8 cellular contexts compared by ENCODE assay signal in genomic region chr6:132813173-132813856, GRCh38. TPM values are rescaled to one million over a fixed set of nuclear protein-coding genes. Genes with fewer than 3 reads are reported as not detected.
DNase-seq lines count a peak whose midpoint lies in the region; ATAC-seq lines count a peak whose summit lies in the region.

No MANE protein-coding gene starts in this region.

- H3K27ac Mint-ChIP-seq in T-helper 2 cell treated with Interferon-gamma antibody and Interleukin-4, amounts not matched to agents 5 μg/mL and 100 μg/mL, for 36 hours = peak overlapping the region; percentile 98
- H3K27ac Mint-ChIP-seq in central memory CD8-positive, alpha-beta T cell (ENCODE audit: low read depth) = peak overlapping the region; percentile 99

- ATAC-seq in GM21529 (IDR thresholded peaks at IDR 0.05; ENCODE audit: unreplicated experiment) (peak; percentile 36), left colon (peak; percentile 22)
- ATAC-seq in central memory CD8-positive, alpha-beta T cell (replicated peaks; ENCODE audit: extremely low read depth, poor library complexity, severe bottlenecking) = peak; percentile 35

- peaks cover 41% of the 10 kb centered on the region for H3K36me3 Mint-ChIP-seq in T-helper 2 cell treated with Interferon-gamma antibody and Interleukin-4, amounts not matched to agents 5 μg/mL and 100 μg/mL, for 36 hours (ENCODE audit: low read depth)
- peaks cover 61% of the 10 kb centered on the region for H3K36me3 Mint-ChIP-seq in central memory CD8-positive, alpha-beta T cell (ENCODE audit: insufficient read depth)

- peak overlapping the region; percentile 94 for H3K4me3 Mint-ChIP-seq in T-helper 2 cell treated with Interferon-gamma antibody and Interleukin-4, amounts not matched to agents 5 μg/mL and 100 μg/mL, for 36 hours
- peak overlapping the region; percentile 91 for H3K4me3 Mint-ChIP-seq in central memory CD8-positive, alpha-beta T cell

- DNase-seq in EL (peak; percentile 58), KG1 (lab: John Stamatoyannopoulos, UW) (peak; percentile 55), left colon (peak; percentile 47 to 60), NCI-H1930 (lab: John Stamatoyannopoulos, UW) (no peak)
- DNase-seq in T-helper 2 cell treated with Interferon-gamma antibody and Interleukin-4, amounts not matched to agents 5 μg/mL and 100 μg/mL, for 36 hours (ENCODE audit: low spot score) = peak; percentile 35
- DNase-seq in central memory CD8-positive, alpha-beta T cell (ENCODE audit: low spot score in 2 of 2) = peak in 1 of 2 donors; percentile 36
- peak; percentile 44 for DNase-seq in stimulated activated CD4-positive, alpha-beta T cell treated with anti-CD3 and anti-CD28 coated beads, Interleukin-4, amount 100 ng/mL, for 1 hour

- peaks cover 16% of the 10 kb centered on the region for H3K4me1 Mint-ChIP-seq in T-helper 2 cell treated with Interferon-gamma antibody and Interleukin-4, amounts not matched to agents 5 μg/mL and 100 μg/mL, for 36 hours (ENCODE audit: low read depth)
- H3K4me1 Mint-ChIP-seq in central memory CD8-positive, alpha-beta T cell = peaks cover 60% of the 10 kb centered on the region

- intact Hi-C loops in left colon (cut with DNase I, micrococcal nuclease) = no loop called here

- H3K9me3 Mint-ChIP-seq in T-helper 2 cell treated with Interferon-gamma antibody and Interleukin-4, amounts not matched to agents 5 μg/mL and 100 μg/mL, for 36 hours = no peaks in the 10 kb centered on the region
- H3K9me3 Mint-ChIP-seq in central memory CD8-positive, alpha-beta T cell = no peaks in the 10 kb centered on the region

- H3K27me3 Mint-ChIP-seq in T-helper 2 cell treated with Interferon-gamma antibody and Interleukin-4, amounts not matched to agents 5 μg/mL and 100 μg/mL, for 36 hours (ENCODE audit: low read depth) = peaks cover 20% of the 10 kb centered on the region
- H3K27me3 Mint-ChIP-seq in central memory CD8-positive, alpha-beta T cell = no peaks in the 10 kb centered on the region

RNA-seq across cellular contexts. Expression of gene RPS12, which starts 1.1 kb away (rescaled TPM):
- 100 to 1,000 TPM; 733 to 792 TPM for total RNA-seq in left colon

RNA-seq across cellular contexts. Expression of gene SLC18B1, which starts 14.9 kb away (rescaled TPM):
- 10 to 100 TPM; 13.4 to 17.1 TPM for total RNA-seq in left colon

RNA-seq across cellular contexts. Expression of gene VNN2, which starts 55.6 kb away (rescaled TPM):
- 1 to 10 TPM in 1 of 2 donors, under 1 TPM in 1; 0.95 to 1.1 TPM for total RNA-seq in left colon

Comparison
In these comparisons a context has a peak if more than half of its experiments do, and no peak if none do; other contexts are left out.
1. DNase-seq: peak in EL (single experiment), KG1 (single experiment), T-helper 2 cell treated with Interferon-gamma antibody and Interleukin-4, amounts not matched to agents 5 μg/mL and 100 μg/mL, for 36 hours (single experiment), left colon (2 of 2) and stimulated activated CD4-positive, alpha-beta T cell treated with anti-CD3 and anti-CD28 coated beads, Interleukin-4, amount 100 ng/mL, for 1 hour (single experiment); none in NCI-H1930 (0 of 2).
2. Peak in every context shown above with its lines, with median percentiles within 50 percentile points of each other: ATAC-seq.